8 cellular contexts compared by ENCODE assay signal in the genomic region with DNA sequence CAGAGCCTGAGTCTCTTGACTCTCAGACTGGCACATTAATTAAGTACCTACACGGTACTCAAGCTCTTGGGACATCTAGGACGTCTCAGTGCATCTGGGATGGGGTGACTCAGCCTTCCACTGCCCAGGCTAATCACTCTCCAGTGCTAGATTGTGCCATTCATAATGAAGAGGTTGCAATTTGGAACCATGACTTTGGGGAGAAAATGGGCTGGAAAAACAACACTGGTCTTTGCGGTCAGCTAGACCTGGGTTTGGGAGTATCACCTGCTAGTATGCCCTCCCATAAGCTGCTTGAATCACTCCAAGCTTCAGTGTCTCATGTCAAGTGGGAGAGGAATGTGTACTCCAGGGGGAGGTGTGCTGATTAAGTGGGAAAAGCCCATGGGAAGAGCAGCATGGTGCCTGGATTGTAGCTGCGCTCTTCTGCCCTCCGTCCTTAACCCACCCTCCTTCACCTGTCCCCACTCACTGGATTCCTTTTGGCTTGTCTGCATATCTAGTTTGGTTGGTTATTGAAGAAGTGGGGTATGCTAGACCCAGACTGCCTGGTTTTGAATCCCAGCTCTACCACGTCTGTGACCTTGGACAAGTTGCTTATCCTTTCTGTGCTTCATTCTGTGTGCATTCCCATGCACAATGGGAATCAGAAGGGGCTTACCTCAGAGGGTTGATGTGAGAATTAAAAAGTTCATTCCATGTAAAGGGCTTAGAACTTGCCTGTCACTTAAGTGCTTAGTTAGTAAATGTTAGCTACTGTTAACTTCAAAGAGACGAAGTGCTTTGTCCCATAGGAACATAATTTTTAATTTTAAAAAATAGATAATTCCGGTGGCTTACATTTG. TPM values are rescaled to one million over a fixed set of nuclear protein-coding genes. Genes with fewer than 3 reads are reported as not detected.
DNase-seq lines count a peak whose midpoint lies in the region; ATAC-seq, FAIRE-seq and TF ChIP-seq lines count a peak whose summit lies in the region.

No MANE protein-coding gene starts in this region.

- H3K4me2 ChIP-seq in BLaER1, result peak overlapping the region; percentile 94

- no peaks in the 10 kb centered on the region for H3K9me3 ChIP-seq in BLaER1
- no peaks in the 10 kb centered on the region for H3K9me3 ChIP-seq in lower lobe of right lung
- H3K9me3 ChIP-seq in adrenal gland (replicated peaks in 1 of 3), result no peaks in the 10 kb centered on the region

- H3K36me3 Mint-ChIP-seq in activated CD4-positive, alpha-beta memory T cell treated with anti-CD3 and anti-CD28 coated beads for 36 hours, result peaks cover 13% of the 10 kb centered on the region

- intact Hi-C loops in activated CD4-positive, alpha-beta memory T cell treated with anti-CD3 and anti-CD28 coated beads for 36 hours (cut with micrococcal nuclease), result loop anchor here (1.0 kb wide), 3 partner anchors 12 to 139 kb away; no protein-coding TSS in a partner anchor
- intact Hi-C loops in lower lobe of right lung (cut with DNase I), result no loop called here
- intact Hi-C loops in adrenal gland (cut with DNase I), result no loop called here

- CTCF ChIA-PET in activated CD4-positive, alpha-beta memory T cell treated with anti-CD3 and anti-CD28 coated beads for 36 hours (lab: Charles Lee), result interaction anchor here (1.0 to 4.4 kb wide), 6 partner anchors 11 to 65 kb away, joined by 3 to 19 read pairs (median 6); a partner anchor contains a TSS

- H3K4me3 ChIP-seq in BLaER1 (peak overlapping the region; percentile 57), lower lobe of right lung (peak overlapping the region; percentile 12), adrenal gland (peak overlapping the region in 1 of 4 donors; percentile 23)

- FAIRE-seq in GM12892 (lab: Jason Lieb, UNC), result no peak

- peak overlapping the region; percentile 98 for H3K4me3 Mint-ChIP-seq in activated CD4-positive, alpha-beta memory T cell treated with anti-CD3 and anti-CD28 coated beads for 36 hours

- no peaks in the 10 kb centered on the region for H3K9me3 Mint-ChIP-seq in activated CD4-positive, alpha-beta memory T cell treated with anti-CD3 and anti-CD28 coated beads for 36 hours

- POLR2A ChIA-PET in activated CD4-positive, alpha-beta memory T cell treated with anti-CD3 and anti-CD28 coated beads for 36 hours (lab: Charles Lee), result interaction anchor here (0.7 to 8.6 kb wide), 9 partner anchors 11 to 294 kb away, joined by 3 to 160 read pairs (median 4); a partner anchor contains a TSS

- H3K27ac ChIP-seq in BLaER1 (peak overlapping the region; percentile 80), lower lobe of right lung (peak overlapping the region; percentile 20), adrenal gland (peak overlapping the region in 1 of 5 donors; percentile 12)

- no peaks in the 10 kb centered on the region for H3K27me3 Mint-ChIP-seq in activated CD4-positive, alpha-beta memory T cell treated with anti-CD3 and anti-CD28 coated beads for 36 hours

- WGBS in adrenal gland, 4 donors, result 56 to 60% (median 58%) methylated on average over 7 to 8 of the region's 8 CpGs

- peaks cover 83% of the 10 kb centered on the region for H3K4me1 Mint-ChIP-seq in activated CD4-positive, alpha-beta memory T cell treated with anti-CD3 and anti-CD28 coated beads for 36 hours (ENCODE audit: low read depth)

- DNase-seq in HT-29 (ENCODE audit: low spot score) (peak; percentile 71), lower lobe of right lung (no peak), retina (no peak), GM12892 (ENCODE audit: insufficient read length) (no peak), adrenal gland (no peak), KG1 (lab: John Stamatoyannopoulos, UW) (no peak)
- no peak for DNase-seq in activated CD4-positive, alpha-beta memory T cell treated with anti-CD3 and anti-CD28 coated beads for 36 hours

- ATAC-seq in lower lobe of right lung, result peak; percentile 23 to 47

- TF ChIP-seq POLR2A in GM12892 (IDR thresholded peaks at IDR 0.05; ENCODE audit: low read depth, low read length) (no peak), adrenal gland (IDR thresholded peaks at IDR 0.05) (no peak)

- H3K4me1 ChIP-seq in BLaER1 (peaks cover 78% of the 10 kb centered on the region), lower lobe of right lung (peaks cover 33% of the 10 kb centered on the region), adrenal gland (replicated peaks in 1 of 2) (peaks cover 0 to 6% of the 10 kb centered on the region in 2 donors)

- no peaks in the 10 kb centered on the region for H4K20me1 ChIP-seq in BLaER1

- H3K9ac ChIP-seq in BLaER1, result peak overlapping the region; percentile 74

- no peak for TF ChIP-seq CTCF in lower lobe of right lung (IDR thresholded peaks at IDR 0.05)
- no peak for TF ChIP-seq CTCF in adrenal gland (IDR thresholded peaks at IDR 0.05)

- H3K36me3 ChIP-seq in BLaER1 (peaks cover under 1% of the 10 kb centered on the region; the same call in 1 of the 2 replicates), lower lobe of right lung (no peaks in the 10 kb centered on the region), adrenal gland (replicated peaks in 1 of 2) (no peaks in the 10 kb centered on the region)

- H3K27me3 ChIP-seq in BLaER1 (no peaks in the 10 kb centered on the region), lower lobe of right lung (ENCODE audit: low read depth) (no peaks in the 10 kb centered on the region), adrenal gland (peaks cover 17% of the 10 kb centered on the region)

- H3K27ac Mint-ChIP-seq in activated CD4-positive, alpha-beta memory T cell treated with anti-CD3 and anti-CD28 coated beads for 36 hours, result peak overlapping the region; percentile 92

RNA-seq across cellular contexts. Expression of a gene that starts 3.8 kb away (rescaled TPM):
- total RNA-seq in HT-29 (2014; rRNA removed; shearing (Covaris generic)), result 43.7 and 45.3 TPM in 2 replicates
- 10 to 100 TPM; 27.3 to 30.3 TPM for total RNA-seq in activated CD4-positive, alpha-beta memory T cell treated with anti-CD3 and anti-CD28 coated beads for 36 hours
- 4.8 TPM for total RNA-seq in lower lobe of right lung
- polyA plus RNA-seq in GM12892 (2012; ENCODE audit: missing spikeins), result 17.1 TPM
- total RNA-seq in adrenal gland, result 1 to 10 TPM in 4 of 8 donors, under 1 TPM in 4; 0.16 to 4.0 (median 0.96) TPM
- under 1 TPM; 0.48 to 0.77 (median 0.60) TPM for polyA plus RNA-seq in adrenal gland

RNA-seq across cellular contexts. Expression of a gene that starts 44.8 kb away (rescaled TPM):
- total RNA-seq in HT-29 (2014; rRNA removed; shearing (Covaris generic)), result 237 and 272 TPM in 2 replicates
- total RNA-seq in activated CD4-positive, alpha-beta memory T cell treated with anti-CD3 and anti-CD28 coated beads for 36 hours, result 100 to 1,000 TPM; 906 to 929 TPM
- total RNA-seq in lower lobe of right lung (368 TPM), adrenal gland (100 to 1,000 TPM in 7 of 8 donors, 10 to 100 TPM in 1; 98.1 to 413 (median 267) TPM)
- polyA plus RNA-seq in GM12892 (2012; ENCODE audit: missing spikeins), result 837 TPM
- 1,000 to 10,000 TPM in 2 of 3 donors, 100 to 1,000 TPM in 1; 987 to 1,201 (median 1,150) TPM for polyA plus RNA-seq in adrenal gland

RNA-seq across cellular contexts. Expression of a gene that starts 45.8 kb away (rescaled TPM):
- 154 and 163 TPM in 2 replicates for total RNA-seq in HT-29 (2014; rRNA removed; shearing (Covaris generic))
- total RNA-seq in activated CD4-positive, alpha-beta memory T cell treated with anti-CD3 and anti-CD28 coated beads for 36 hours, result 100 to 1,000 TPM; 278 to 281 TPM
- total RNA-seq in lower lobe of right lung (94.3 TPM), adrenal gland (100 to 1,000 TPM in 4 of 8 donors, 10 to 100 TPM in 4; 35.2 to 164 (median 87.8) TPM)
- polyA plus RNA-seq in GM12892 (2012; ENCODE audit: missing spikeins), result 226 TPM
- 100 to 1,000 TPM in 1 of 3 donors, 10 to 100 TPM in 2; 67.4 to 203 (median 74.1) TPM for polyA plus RNA-seq in adrenal gland
